Comparison of ENCODE assay signal across 12 cellular contexts in genomic region chr2:197210450-197210849, GRCh38.
DNase-seq lines count a peak whose midpoint lies in the region; ATAC-seq and TF ChIP-seq lines count a peak whose summit lies in the region.
"Had no signal": no experiment of that assay in that cellular context is flagged by ENCODE, and none has a peak within 500 bp of the region (broad histone marks: within the 10 kb centered on the region; RNA-seq: fewer than 3 reads in every experiment).

No MANE protein-coding gene starts in this region.

- H3K4me1 ChIP-seq in breast epithelium, result no peaks in the 10 kb centered on the region
- peaks cover 19 to 22% of the 10 kb centered on the region in 2 donors for H3K4me1 ChIP-seq in mucosa of rectum (ENCODE audit: control insufficient read depth in 2 of 2, insufficient read depth in 2 of 2, low read length in 2 of 2)
- peaks cover 0 to 60% (median 22%) of the 10 kb centered on the region in 4 donors for H3K4me1 ChIP-seq in tibial artery
- H3K4me1 ChIP-seq: neural progenitor cell had no signal

- DNase-seq in breast epithelium (ENCODE audit: low spot score in 2 of 2), result no peak
- DNase-seq in MCF 10A (ENCODE audit: unreplicated experiment), result no peak
- DNase-seq in activated naive CD4-positive, alpha-beta T cell treated with anti-CD3 and anti-CD28 coated beads, Interleukin-2, amount 50 U/mL, for 72 hours (ENCODE audit: low spot score in 2 of 2), result no peak
- no peak for DNase-seq in tibial artery
- DNase-seq in NCI-H510A treated with DMSO at 0.1 percent for 48 hours (lab: John Stamatoyannopoulos, UW), result no peak
- DNase-seq: AML-193; NCI-H1417; NK-92 treated with Interleukin-12 subunit alpha and Interleukin-12 subunit beta, amount 100 ng/mL, for 24 hours had no signal

- H3K27me3 ChIP-seq in breast epithelium (no peaks in the 10 kb centered on the region), mucosa of rectum (ENCODE audit: control insufficient read depth in 2 of 2, insufficient read depth in 2 of 2, low read length in 2 of 2) (no peaks in the 10 kb centered on the region), tibial artery (no peaks in the 10 kb centered on the region)
- H3K27me3 ChIP-seq: neural progenitor cell had no signal

- H3K36me3 Mint-ChIP-seq in MCF 10A (ENCODE audit: insufficient read depth, unreplicated experiment), result no peaks in the 10 kb centered on the region
- peaks cover 0 to 5% of the 10 kb centered on the region in 2 donors for H3K36me3 Mint-ChIP-seq in activated naive CD4-positive, alpha-beta T cell treated with anti-CD3 and anti-CD28 coated beads, Interleukin-2, amount 50 U/mL, for 72 hours
- H3K36me3 Mint-ChIP-seq: neural progenitor cell had no signal

- intact Hi-C loops in breast epithelium (cut with DNase I; ENCODE audit: low total_unique reads), result no loop called here
- intact Hi-C loops in MCF 10A (cut with micrococcal nuclease), result no loop called here
- intact Hi-C loops in tibial artery (cut with DNase I; ENCODE audit: low total_unique reads), result no loop called here

- no TSS peak for BruUV-seq in MCF 10A (replicated peaks; lab: Mats Ljungman, UMichigan)

- no peak for TF ChIP-seq POLR2A in breast epithelium (IDR thresholded peaks at IDR 0.05)

- POLR2A ChIA-PET in MCF 10A (lab: Yijun Ruan, JAX), result no interaction called here

- ATAC-seq in activated naive CD4-positive, alpha-beta T cell treated with anti-CD3 and anti-CD28 coated beads, Interleukin-2, amount 50 U/mL, for 72 hours, result no peak
- ATAC-seq in HG02642 (IDR thresholded peaks at IDR 0.05; ENCODE audit: poor library complexity, unreplicated experiment) (no peak), HG03108 (IDR thresholded peaks at IDR 0.05; ENCODE audit: unreplicated experiment) (no peak)

- no peaks in the 10 kb centered on the region for H3K36me3 ChIP-seq in breast epithelium
- no peaks in the 10 kb centered on the region for H3K36me3 ChIP-seq in mucosa of rectum (ENCODE audit: control insufficient read depth in 2 of 2, insufficient read depth in 2 of 2, low read length in 2 of 2)
- H3K36me3 ChIP-seq in tibial artery, result no peaks in the 10 kb centered on the region
- H3K36me3 ChIP-seq: neural progenitor cell had no signal

- CTCF ChIA-PET in MCF 10A (lab: Yijun Ruan, JAX), result no interaction called here

- H3K9me3 ChIP-seq in breast epithelium (no peaks in the 10 kb centered on the region), mucosa of rectum (ENCODE audit: control insufficient read depth in 2 of 2, low read length in 2 of 2) (no peaks in the 10 kb centered on the region), tibial artery (no peaks in the 10 kb centered on the region)

- H3K4me1 Mint-ChIP-seq in MCF 10A (ENCODE audit: insufficient read depth, unreplicated experiment), result no peaks in the 10 kb centered on the region

- H3K9me3 Mint-ChIP-seq in MCF 10A (ENCODE audit: unreplicated experiment), result no peaks in the 10 kb centered on the region
- no peaks in the 10 kb centered on the region for H3K9me3 Mint-ChIP-seq in activated naive CD4-positive, alpha-beta T cell treated with anti-CD3 and anti-CD28 coated beads, Interleukin-2, amount 50 U/mL, for 72 hours
- H3K9me3 Mint-ChIP-seq: neural progenitor cell had no signal

- H3K9ac ChIP-seq in mucosa of rectum (ENCODE audit: low read depth in 1 of 2, low read length in 2 of 2), result no peak overlapping the region
- H3K9ac ChIP-seq: neural progenitor cell had no signal

- H3K4me3 ChIP-seq in breast epithelium (no peak overlapping the region), mucosa of rectum (ENCODE audit: low read length in 2 of 2) (peak overlapping the region in 1 of 2 donors; percentile 15), tibial artery (no peak overlapping the region)
- H3K4me3 ChIP-seq: neural progenitor cell had no signal

- H3K27me3 Mint-ChIP-seq in MCF 10A (ENCODE audit: insufficient read depth, unreplicated experiment), result no peaks in the 10 kb centered on the region

- peak overlapping the region; percentile 3 to 29 for H3K27ac ChIP-seq in breast epithelium
- peak overlapping the region; percentile 70 to 78 for H3K27ac ChIP-seq in mucosa of rectum (ENCODE audit: low read depth in 2 of 2, low read length in 2 of 2)
- H3K27ac ChIP-seq in tibial artery, result no peak overlapping the region
- H3K27ac ChIP-seq: neural progenitor cell had no signal

- H3K27ac Mint-ChIP-seq in MCF 10A (ENCODE audit: low read depth, unreplicated experiment), result no peak overlapping the region
- peak overlapping the region; percentile 91 to 93 for H3K27ac Mint-ChIP-seq in activated naive CD4-positive, alpha-beta T cell treated with anti-CD3 and anti-CD28 coated beads, Interleukin-2, amount 50 U/mL, for 72 hours
- H3K27ac Mint-ChIP-seq: neural progenitor cell had no signal

- no peak overlapping the region for H3K4me3 Mint-ChIP-seq in MCF 10A (ENCODE audit: unreplicated experiment)
- H3K4me3 Mint-ChIP-seq: neural progenitor cell had no signal

- TF ChIP-seq CTCF in breast epithelium (IDR thresholded peaks at IDR 0.05) (no peak), MCF 10A (IDR thresholded peaks at IDR 0.05; ENCODE audit: unreplicated experiment) (no peak), tibial artery (IDR thresholded peaks at IDR 0.05) (no peak)

Comparison
In these comparisons a context has a peak if more than half of its experiments do, and no peak if none do; other contexts are left out.
1. H3K27ac ChIP-seq: peak in breast epithelium (2 of 2) and mucosa of rectum (2 of 2); none in tibial artery (0 of 2).